Comparison of ENCODE assay signal across 14 cellular contexts in the genomic region with DNA sequence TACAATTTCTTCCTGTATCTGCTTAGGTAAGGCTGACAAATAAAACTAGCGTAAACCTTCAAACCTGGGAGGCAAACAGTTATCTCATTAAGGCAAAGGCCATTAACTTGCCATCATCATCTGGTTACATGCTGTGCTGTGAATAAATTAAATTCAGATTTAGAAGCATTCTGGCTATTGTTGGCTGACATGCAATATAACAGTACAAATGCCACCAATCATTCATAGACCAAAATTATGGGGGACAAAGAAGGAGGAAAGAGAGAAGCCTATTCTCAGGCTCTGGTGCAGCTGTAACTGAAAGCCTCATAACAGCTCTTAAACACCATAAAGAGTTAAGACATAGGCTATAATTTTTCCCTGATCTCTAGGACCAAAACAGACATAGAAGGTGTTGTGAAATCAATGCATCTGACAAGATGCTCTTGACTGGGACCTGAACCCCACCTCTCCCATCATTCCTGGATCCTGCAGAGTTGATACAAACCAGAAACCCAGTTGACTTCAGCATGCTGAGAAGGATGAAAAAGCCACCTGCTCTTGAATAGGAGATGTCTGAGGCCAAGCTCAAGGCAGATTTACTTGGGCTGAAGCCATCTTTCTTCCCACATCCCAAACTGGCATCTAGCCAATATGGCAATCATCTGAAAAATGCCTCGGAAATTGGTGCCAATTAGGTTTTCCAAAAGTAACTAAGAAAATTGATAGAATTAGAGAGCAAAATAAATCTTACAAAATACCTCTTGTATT.
"Had no signal": no experiment of that assay in that cellular context is flagged by ENCODE, and none has a peak within 500 bp of the region (broad histone marks: within the 10 kb centered on the region; RNA-seq: fewer than 3 reads in every experiment).

No MANE protein-coding gene starts in this region.

- H3K9me3 ChIP-seq: esophagus squamous epithelium, gastroesophageal sphincter, lower lobe of right lung, mucosa of descending colon, transverse colon had no signal

- H3K36me3 ChIP-seq: esophagus squamous epithelium, gastroesophageal sphincter, lower lobe of right lung, transverse colon had no signal

- H3K4me3 ChIP-seq: esophagus squamous epithelium, gastroesophageal sphincter, lower lobe of right lung, mucosa of descending colon, transverse colon had no signal

- H3K4me1 ChIP-seq: esophagus squamous epithelium, gastroesophageal sphincter, lower lobe of right lung, transverse colon had no signal

- H3K27ac ChIP-seq: esophagus squamous epithelium, gastroesophageal sphincter, lower lobe of right lung, transverse colon had no signal

- H3K27me3 ChIP-seq: esophagus squamous epithelium, gastroesophageal sphincter, transverse colon had no signal

- DNase-seq: activated gamma-delta T cell treated with Interleukin-2 at 50 U/mL for 16 hours; activated T-cell treated with anti-CD3 and anti-CD28 coated beads, Interleukin-2, amount 50 U/mL, for 1 hour; aorta; dermis blood vessel endothelial cell; effector CD8-positive, alpha-beta T cell; esophagus squamous epithelium; head of caudate nucleus; lower lobe of right lung; mesendoderm; mucosa of descending colon; occipital lobe; stimulated activated CD4-positive, alpha-beta T cell treated with anti-CD3 and anti-CD28 coated beads, Interleukin-2, amount 100 ng/mL, for 24 hours; transverse colon had no signal
